23 cellular contexts compared by ENCODE assay signal in genomic region chr2:147358375-147358774, GRCh38.
DNase-seq lines count a peak whose midpoint lies in the region; ATAC-seq, FAIRE-seq and TF ChIP-seq lines count a peak whose summit lies in the region.
"Had no signal": no experiment of that assay in that cellular context is flagged by ENCODE, and none has a peak within 500 bp of the region (broad histone marks: within the 10 kb centered on the region; RNA-seq: fewer than 3 reads in every experiment).

No MANE protein-coding gene starts in this region.

- H3K4me3 ChIP-seq in GM23248, result no peak overlapping the region
- no peak overlapping the region for H3K4me3 ChIP-seq in H1 (ENCODE audit: extremely low read depth in 1 of 4, insufficient read depth in 2 of 4, low read depth in 3 of 4, low read length in 4 of 4)
- no peak overlapping the region for H3K4me3 ChIP-seq in fibroblast of mammary gland (ENCODE audit: control insufficient read depth, low read depth, low read length)
- no peak overlapping the region for H3K4me3 ChIP-seq in thyroid gland (replicated peaks in 1 of 3)
- H3K4me3 ChIP-seq: BLaER1, GM12878, HAP-1 had no signal

- no peak for TF ChIP-seq POLR2A in H1 (IDR thresholded peaks at IDR 0.05; ENCODE audit: control extremely low read depth in 1 of 2, low read depth in 2 of 2, low read length in 2 of 2)
- no peak for TF ChIP-seq POLR2A in thyroid gland (IDR thresholded peaks at IDR 0.05)

- no peak for FAIRE-seq in H1 (lab: Jason Lieb, UNC)
- FAIRE-seq: A204.1, GM12878, H54 had no signal

- H3K56ac ChIP-seq in H1 (replicated peaks; ENCODE audit: insufficient read length, low read depth, low read length), result no peak overlapping the region

- H3K79me2 ChIP-seq in GM23248 (ENCODE audit: insufficient read depth), result no peaks in the 10 kb centered on the region
- H3K79me2 ChIP-seq in H1 (ENCODE audit: control insufficient read depth in 1 of 2, insufficient read depth in 2 of 2, low read length in 2 of 2), result no peaks in the 10 kb centered on the region

- no peaks in the 10 kb centered on the region for H4K20me1 ChIP-seq in GM23248 (ENCODE audit: insufficient read depth)
- no peaks in the 10 kb centered on the region for H4K20me1 ChIP-seq in H1 (replicated peaks in 1 of 2; ENCODE audit: control insufficient read depth in 1 of 2, insufficient read depth in 2 of 2, low read length in 2 of 2)
- H4K20me1 ChIP-seq: BLaER1 had no signal

- TF ChIP-seq RAD21 in H1 (IDR thresholded peaks at IDR 0.05 in 1 of 2, conservative IDR thresholded peaks at IDR 0.05 in 1 of 2; ENCODE audit: low read depth in 2 of 2, low read length in 2 of 2), result no peak

- H2AFZ ChIP-seq in GM23248, result no peak overlapping the region
- H2AFZ ChIP-seq in H1 (ENCODE audit: low read length), result 0 out of 2 replicates have a peak overlapping the region, but pooled peaks have one; percentile 67

- H3K4me2 ChIP-seq in GM23248 (ENCODE audit: unreplicated experiment) (no peak overlapping the region), H1 (ENCODE audit: insufficient read depth in 1 of 2, low read depth in 2 of 2, low read length in 2 of 2) (no peak overlapping the region)
- H3K4me2 ChIP-seq: BLaER1 had no signal

- H4K5ac ChIP-seq in H1 (ENCODE audit: insufficient read length, low read depth, low read length), result no peak overlapping the region

- 17 to 30% methylated on average over 1 of the region's 1 CpG for WGBS in GM23248 (ENCODE audit: low coverage in 1 of 2, low lambda C conversion rate in 2 of 2, missing lambda C conversion rate in 2 of 2), 2 experiments
- WGBS in H1 (ENCODE audit: extremely low coverage in 1 of 2, insufficient coverage in 1 of 2, insufficient read length in 1 of 2, insufficient replicate concordance in 2 of 2, low coverage in 1 of 2, low lambda C conversion rate in 2 of 2, missing lambda C conversion rate in 1 of 2), 2 experiments, result 93% methylated on average over 1 of the region's 1 CpG; no CpG with 5 or more reads in 1 of the 2 experiments
- WGBS in thyroid gland, 2 donors, result 57 to 67% methylated on average over 1 of the region's 1 CpG

- no peaks in the 10 kb centered on the region for H3K79me1 ChIP-seq in H1 (ENCODE audit: low read depth, low read length)

- DNase-seq in GM23248 (peak; percentile 9), H1 (ENCODE audit: low read depth in 1 of 2, low spot score in 2 of 2) (no peak), fibroblast of mammary gland (ENCODE audit: low read depth) (peak; percentile 45), sciatic nerve (ENCODE audit: low spot score) (no peak), NCI-H748 treated with DMSO at 0.1 percent for 48 hours (lab: John Stamatoyannopoulos, UW) (no peak), thyroid gland (no peak)
- DNase-seq: Caco-2; CD4-positive, CD25-positive, alpha-beta regulatory T cell; CD8-positive, alpha-beta T cell; DMS153; DMS79; EL; GDM1; HFFc6 had no signal

- H3K27me3 ChIP-seq in GM23248 (replicated peaks; ENCODE audit: insufficient read depth) (peaks cover 7% of the 10 kb centered on the region; the same call in 1 of the 2 replicates), H1 (replicated peaks in 1 of 4; ENCODE audit: control insufficient read depth in 3 of 4, extremely low read depth in 1 of 4, insufficient read depth in 3 of 4, low read length in 3 of 4) (no peaks in the 10 kb centered on the region), thyroid gland (no peaks in the 10 kb centered on the region)
- H3K27me3 ChIP-seq: BLaER1 had no signal

- H3K36me3 ChIP-seq in GM23248 (ENCODE audit: low read depth) (no peaks in the 10 kb centered on the region), H1 (ENCODE audit: control insufficient read depth in 2 of 4, insufficient read depth in 4 of 4, low read length in 3 of 4) (no peaks in the 10 kb centered on the region), thyroid gland (no peaks in the 10 kb centered on the region)
- H3K36me3 ChIP-seq: BLaER1, HAP-1 had no signal

- POLR2A ChIA-PET in H1 (lab: Charles Lee; ENCODE audit: partially characterized antibody), result no interaction called here

- no peak overlapping the region for H2BK20ac ChIP-seq in H1 (ENCODE audit: low read length)

- no peaks in the 10 kb centered on the region for H3K23me2 ChIP-seq in H1 (ENCODE audit: low read depth, low read length)

- no peak overlapping the region for H2BK120ac ChIP-seq in H1 (replicated peaks; ENCODE audit: low read depth, low read length)

- no peak for TF ChIP-seq EP300 in H1 (IDR thresholded peaks at IDR 0.05; ENCODE audit: borderline replicate concordance in 1 of 2, low read depth in 2 of 2, low read length in 2 of 2)

- no peak overlapping the region for H3K4ac ChIP-seq in H1 (replicated peaks; ENCODE audit: insufficient read length, low read depth, low read length)

- H2AK5ac ChIP-seq in H1 (ENCODE audit: low read depth, low read length), result no peak overlapping the region

- H3F3A ChIP-seq in GM23248 (ENCODE audit: insufficient read depth), result no peaks in the 10 kb centered on the region

- H3K4me1 ChIP-seq in GM23248 (ENCODE audit: insufficient read depth) (no peaks in the 10 kb centered on the region), H1 (replicated peaks in 1 of 4; ENCODE audit: control insufficient read depth in 3 of 4, insufficient read depth in 4 of 4, low read length in 3 of 4) (no peaks in the 10 kb centered on the region), thyroid gland (no peaks in the 10 kb centered on the region)
- H3K4me1 ChIP-seq: BLaER1, HAP-1 had no signal

- intact Hi-C loops in sciatic nerve (cut with DNase I) (no loop called here), thyroid gland (cut with DNase I) (no loop called here)

- H3K14ac ChIP-seq in H1 (ENCODE audit: insufficient read length), result no peak overlapping the region

- H3K9me2 ChIP-seq in GM23248 (ENCODE audit: insufficient read depth), result no peaks in the 10 kb centered on the region

- H2BK5ac ChIP-seq in H1 (ENCODE audit: low read depth, low read length), result no peak overlapping the region

- TF ChIP-seq CTCF in H1 (IDR thresholded peaks at IDR 0.05; ENCODE audit: control extremely low read depth in 1 of 3, insufficient read depth in 1 of 3, low read depth in 1 of 3, low read length in 3 of 3), result no peak
- no peak for TF ChIP-seq CTCF in fibroblast of mammary gland (conservative IDR thresholded peaks at IDR 0.05; ENCODE audit: control insufficient read depth, insufficient read depth, low read depth, low read length)
- TF ChIP-seq CTCF in thyroid gland (IDR thresholded peaks at IDR 0.05), result no peak

- no peak overlapping the region for H4K8ac ChIP-seq in H1 (ENCODE audit: extremely low read depth, insufficient read depth, low read length)

- no peak overlapping the region for H3K9ac ChIP-seq in GM23248
- H3K9ac ChIP-seq in H1 (replicated peaks in 1 of 4; ENCODE audit: extremely low read depth in 1 of 4, low read depth in 3 of 4, low read length in 3 of 4), result no peak overlapping the region
- H3K9ac ChIP-seq: BLaER1 had no signal

- H3K23ac ChIP-seq in H1 (ENCODE audit: insufficient read length), result no peak overlapping the region

- H2BK12ac ChIP-seq in H1 (ENCODE audit: low read depth, low read length), result no peak overlapping the region

- H3K9me3 ChIP-seq in GM23248 (ENCODE audit: low read depth) (no peaks in the 10 kb centered on the region), H1 (ENCODE audit: insufficient read depth in 2 of 2, low read depth in 1 of 2, low read length in 1 of 2) (no peaks in the 10 kb centered on the region), thyroid gland (no peaks in the 10 kb centered on the region)
- H3K9me3 ChIP-seq: BLaER1, Caco-2, HAP-1 had no signal

- peak; percentile 52 for ATAC-seq in sciatic nerve
- ATAC-seq in GM19023 (IDR thresholded peaks at IDR 0.05; ENCODE audit: unreplicated experiment), result no peak
- no peak for ATAC-seq in HG03045 (IDR thresholded peaks at IDR 0.05; ENCODE audit: unreplicated experiment)
- ATAC-seq: CD8-positive, alpha-beta T cell; GM12878 had no signal

- H3K27ac ChIP-seq in GM23248 (no peak overlapping the region), H1 (ENCODE audit: low read depth, low read length) (no peak overlapping the region), thyroid gland (no peak overlapping the region)
- H3K27ac ChIP-seq: 22Rv1, BLaER1, C4-2B had no signal

- in situ Hi-C loops in GM23248 (cut with MboI), result no loop called here

- H2BK15ac ChIP-seq in H1 (ENCODE audit: low read length), result no peak overlapping the region

- CTCF ChIA-PET in H1 (lab: Charles Lee; ENCODE audit: partially characterized antibody), result interaction anchor here (0.7 to 1.0 kb wide), 2 partner anchors 27 to 276 kb away, joined by 3 read pairs; no protein-coding TSS in a partner anchor

- H4K91ac ChIP-seq in H1 (replicated peaks; ENCODE audit: insufficient read length, low read length), result no peak overlapping the region

- no peak overlapping the region for H3K18ac ChIP-seq in H1 (ENCODE audit: extremely low read depth, low read length)

TF ChIP-seq in H1, 55 proteins besides CTCF, POLR2A, EP300 and RAD21 (continues in another document):
- TF ChIP-seq SIX5 (IDR thresholded peaks at IDR 0.05; ENCODE audit: low read depth, low read length), result no peak
- TF ChIP-seq POU5F1 (IDR thresholded peaks at IDR 0.05; ENCODE audit: low read depth, low read length), result no peak
- no peak for TF ChIP-seq SRF (IDR thresholded peaks at IDR 0.05; ENCODE audit: low read depth, low read length)
- TF ChIP-seq RNF2 (IDR thresholded peaks at IDR 0.05; ENCODE audit: borderline replicate concordance, low read depth, low read length, missing control alignments, poor library complexity, severe bottlenecking), result no peak
- TF ChIP-seq JUN (IDR thresholded peaks at IDR 0.05; ENCODE audit: low read depth, low read length), result no peak
- no peak for TF ChIP-seq SP4 (IDR thresholded peaks at IDR 0.05; ENCODE audit: low read length)
- TF ChIP-seq SP2 (IDR thresholded peaks at IDR 0.05; ENCODE audit: low read length), result no peak
- no peak for TF ChIP-seq RXRA (IDR thresholded peaks at IDR 0.05; ENCODE audit: insufficient read depth, low read depth, low read length)
- TF ChIP-seq CREB1 (IDR thresholded peaks at IDR 0.05), result no peak
- TF ChIP-seq ASH2L (IDR thresholded peaks at IDR 0.05; ENCODE audit: low read length), result no peak
- no peak for TF ChIP-seq POLR2AphosphoS5 (IDR thresholded peaks at IDR 0.05; ENCODE audit: low read depth, low read length)
- TF ChIP-seq CHD1 (IDR thresholded peaks at IDR 0.05; ENCODE audit: low read depth, low read length), result no peak
- no peak for TF ChIP-seq BACH1 (IDR thresholded peaks at IDR 0.05; ENCODE audit: low read length)
- no peak for TF ChIP-seq CTBP2 (IDR thresholded peaks at IDR 0.05; ENCODE audit: borderline replicate concordance, insufficient read depth, insufficient read length, low read length)
- no peak for TF ChIP-seq CHD2 (IDR thresholded peaks at IDR 0.05; ENCODE audit: low read length)
- no peak for TF ChIP-seq USF2 (IDR thresholded peaks at IDR 0.05; ENCODE audit: low read length)

Comparison
In these comparisons a context has a peak if more than half of its experiments do, and no peak if none do; other contexts are left out.
1. DNase-seq: peak in GM23248 (single experiment) and fibroblast of mammary gland (single experiment); none in H1 (0 of 2), sciatic nerve (single experiment), NCI-H748 treated with DMSO at 0.1 percent for 48 hours (single experiment) and thyroid gland (0 of 2).